ENCODE assay signal across 6 cellular contexts in genomic region chr3:167973046-167973445, GRCh38.
"Had no signal": no experiment of that assay in that cellular context is flagged by ENCODE, and none has a peak within 500 bp of the region (broad histone marks: within the 10 kb centered on the region; RNA-seq: fewer than 3 reads in every experiment).

No MANE protein-coding gene starts in this region.

- H3K9ac ChIP-seq: KMS-11 had no signal

- H2AFZ ChIP-seq: GM23338 had no signal

- H3K4me3 ChIP-seq: GM23338 had no signal

- H3K27ac ChIP-seq: HL-60, KMS-11 had no signal

- DNase-seq: H9, HCEC 1CT, KBM-7 had no signal

- H3K4me2 ChIP-seq: GM23338, KMS-11 had no signal
